ENCODE assay signal across 20 cellular contexts in the genomic region with DNA sequence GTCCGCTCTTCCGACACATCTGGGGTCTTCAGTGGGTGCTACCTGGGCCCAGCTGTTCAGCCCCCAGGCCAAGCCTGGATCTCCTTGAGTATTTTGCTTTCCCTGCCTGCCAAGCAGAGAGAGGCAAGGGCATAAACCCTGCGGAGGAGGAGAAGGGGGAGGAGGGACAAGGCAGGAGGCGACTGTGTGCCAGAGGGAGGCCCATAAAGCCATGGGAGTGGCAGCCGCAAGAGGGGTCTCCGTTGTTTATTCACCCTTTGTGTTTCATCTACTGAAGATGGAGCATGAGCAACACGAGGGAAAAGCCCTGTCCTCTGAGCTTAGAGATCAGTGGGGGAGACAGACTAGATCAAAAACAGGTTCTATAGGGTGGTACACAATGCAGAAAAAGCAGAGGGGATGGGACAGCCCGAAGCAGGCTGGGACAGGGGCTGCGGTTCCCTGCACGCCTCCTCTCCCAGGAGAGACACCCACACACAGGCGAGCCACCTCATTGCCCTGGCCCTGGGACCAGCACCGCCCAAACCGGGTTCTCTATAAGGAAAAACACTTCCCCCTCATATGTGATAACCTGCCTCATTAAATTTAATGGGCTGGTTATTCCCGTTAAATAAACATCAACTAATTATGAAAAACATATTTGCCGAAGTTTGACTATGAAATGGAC.
"Had no signal": no experiment of that assay in that cellular context is flagged by ENCODE, and none has a peak within 500 bp of the region (broad histone marks: within the 10 kb centered on the region; RNA-seq: fewer than 3 reads in every experiment).

No MANE protein-coding gene starts in this region.

- H3K27ac ChIP-seq: coronary artery, esophagus squamous epithelium, gastroesophageal sphincter, right atrium auricular region, stomach, suprapubic skin, vagina had no signal

- ATAC-seq: activated T-cell treated with anti-CD3 and anti-CD28 coated beads, Interleukin-2, amount 50 U/mL, for 72 hours; gastroesophageal sphincter had no signal

- H3K4me1 ChIP-seq: stomach, vagina had no signal

- H3K27me3 ChIP-seq: right atrium auricular region, suprapubic skin, vagina had no signal

- H3K36me3 ChIP-seq: esophagus squamous epithelium, gastroesophageal sphincter, right atrium auricular region, stomach, suprapubic skin, vagina had no signal

- H3K4me3 ChIP-seq: coronary artery, esophagus squamous epithelium, gastroesophageal sphincter, right atrium auricular region, stomach, suprapubic skin, vagina had no signal

- DNase-seq: activated CD4-positive, alpha-beta T cell treated with anti-CD3 and anti-CD28 coated beads for 4 hours; activated CD4-positive, alpha-beta T cell treated with anti-CD3 and anti-CD28 coated beads, Interleukin-2, amount 50 U/mL, for 48 hours; activated CD4-positive, CD25-positive, alpha-beta regulatory T cell; activated effector memory CD4-positive, alpha-beta T cell treated with anti-CD3 and anti-CD28 coated beads, Interleukin-2, amount 50 U/mL, for 16 hours; activated naive CD4-positive, alpha-beta T cell treated with anti-CD3 and anti-CD28 coated beads, Interleukin-2, amount 10 ng/mL, durations not matched to agents 7 days and 5 days; activated T-cell treated with anti-CD3 and anti-CD28 coated beads, Interleukin-2, amount 50 U/mL, for 72 hours; cerebellar nuclear complex; endodermal cell; esophagus squamous epithelium; head of caudate nucleus; hypothalamus; stimulated activated CD4-positive, alpha-beta T cell treated with anti-CD3 and anti-CD28 coated beads, Interleukin-4, amount 100 ng/mL, for 24 hours; stomach; T-helper 1 cell; T-helper 9 cell had no signal

- H3K9me3 ChIP-seq: esophagus squamous epithelium, gastroesophageal sphincter, right atrium auricular region, stomach, suprapubic skin, vagina had no signal
